Comparison of ENCODE assay signal across 21 cellular contexts in genomic region chr5:74083096-74083495, GRCh38.
DNase-seq lines count a peak whose midpoint lies in the region; ATAC-seq and TF ChIP-seq lines count a peak whose summit lies in the region.
"Had no signal": no experiment of that assay in that cellular context is flagged by ENCODE, and none has a peak within 500 bp of the region (broad histone marks: within the 10 kb centered on the region; RNA-seq: fewer than 3 reads in every experiment).

No MANE protein-coding gene starts in this region.

- H3K56ac ChIP-seq in mesendoderm (ENCODE audit: low read length): no peak overlapping the region

- no peak overlapping the region for H4K8ac ChIP-seq in mesendoderm (ENCODE audit: low read depth, low read length)

- H2AK5ac ChIP-seq in mesendoderm (ENCODE audit: low read length): peak overlapping the region; percentile 61

- CTCF ChIA-PET in HEK293 (lab: Yijun Ruan, JAX): interaction anchor here (0.5 to 0.7 kb wide), 2 partner anchors 10 to 11 kb away, joined by 3 read pairs; no protein-coding TSS in a partner anchor

- no peak for TF ChIP-seq CTCF in HEK293 (tag by site-specific recombination; IDR thresholded peaks at IDR 0.05)
- no peak for TF ChIP-seq CTCF in nephron (IDR thresholded peaks at IDR 0.05; ENCODE audit: unreplicated experiment in 3 of 3)

- no peaks in the 10 kb centered on the region for H3K36me3 Mint-ChIP-seq in nephron (ENCODE audit: low read depth)
- H3K36me3 Mint-ChIP-seq: CD14-positive monocyte; CD4-positive, alpha-beta memory T cell; CD4-positive, CD25-positive, alpha-beta regulatory T cell; CD8-positive, alpha-beta memory T cell had no signal

- H3K9me3 ChIP-seq in HEK293 (ENCODE audit: control insufficient read depth, insufficient read depth, low read depth, low read length): no peaks in the 10 kb centered on the region
- H3K9me3 ChIP-seq: A549, BE2C, BLaER1 had no signal

- H3K79me2 ChIP-seq in mesendoderm (ENCODE audit: control insufficient read depth, insufficient read depth, low read length): no peaks in the 10 kb centered on the region

- H3K4me3 ChIP-seq in HEK293 (ENCODE audit: low read depth, low read length): no peak overlapping the region
- H3K4me3 ChIP-seq in mesendoderm (ENCODE audit: low read length): no peak overlapping the region
- H3K4me3 ChIP-seq: A549, BLaER1, GM12878 had no signal

- no peak overlapping the region for H3K4ac ChIP-seq in mesendoderm (ENCODE audit: low read depth, low read length)

- no peak overlapping the region for H3K27ac ChIP-seq in HEK293 (ENCODE audit: extremely low read depth, low read depth, low read length)
- H3K27ac ChIP-seq in mesendoderm (ENCODE audit: low read depth, low read length): no peak overlapping the region
- H3K27ac ChIP-seq: 22Rv1, A549, BLaER1 had no signal

- H3K4me1 Mint-ChIP-seq in nephron: peaks cover 34% of the 10 kb centered on the region
- H3K4me1 Mint-ChIP-seq: CD4-positive, alpha-beta memory T cell; CD4-positive, CD25-positive, alpha-beta regulatory T cell; CD8-positive, alpha-beta memory T cell had no signal

- H4K5ac ChIP-seq in mesendoderm (ENCODE audit: low read length): no peak overlapping the region

- H3K4me1 ChIP-seq in HEK293 (ENCODE audit: control insufficient read depth, insufficient read depth, low read length) (no peaks in the 10 kb centered on the region), mesendoderm (ENCODE audit: control insufficient read depth, low read depth, low read length) (peaks cover 9% of the 10 kb centered on the region)
- H3K4me1 ChIP-seq: A549, BLaER1 had no signal

- no peaks in the 10 kb centered on the region for H3K27me3 ChIP-seq in mesendoderm (ENCODE audit: insufficient read depth, low read length, poor library complexity)
- H3K27me3 ChIP-seq: BE2C, BLaER1 had no signal

- H3K27ac Mint-ChIP-seq in nephron: peak overlapping the region in 2 of 3 experiments; percentile 64 to 66
- H3K27ac Mint-ChIP-seq: CD14-positive monocyte; CD4-positive, alpha-beta memory T cell; CD4-positive, CD25-positive, alpha-beta regulatory T cell; CD8-positive, alpha-beta memory T cell had no signal

- DNase-seq in mesendoderm (no peak), NCI-H774 (lab: John Stamatoyannopoulos, UW) (no peak), NCI-H2171 treated with DMSO at 0.1 percent for 48 hours (lab: John Stamatoyannopoulos, UW) (no peak)
- DNase-seq: BE2C; C1 segment of cervical spinal cord; CD4-positive, alpha-beta memory T cell; CD4-positive, CD25-positive, alpha-beta regulatory T cell; CD8-positive, alpha-beta memory T cell; DMS 273 treated with DMSO at 0.1 percent for 48 hours; DMS79; DND-41; EL; GDM1 had no signal

- no peak overlapping the region for H3K4me2 ChIP-seq in mesendoderm (ENCODE audit: low read length)
- H3K4me2 ChIP-seq: A549, BLaER1 had no signal

- peak overlapping the region; percentile 15 for H2BK5ac ChIP-seq in mesendoderm (ENCODE audit: low read length)

- no peak overlapping the region for H3K23ac ChIP-seq in mesendoderm (ENCODE audit: low read length)

- H3K27me3 Mint-ChIP-seq in nephron (ENCODE audit: low read depth): no peaks in the 10 kb centered on the region

- no peak overlapping the region for H3K9ac ChIP-seq in mesendoderm (ENCODE audit: low read length)
- H3K9ac ChIP-seq: BLaER1 had no signal

- no peaks in the 10 kb centered on the region for H3K79me1 ChIP-seq in mesendoderm (ENCODE audit: low read length)

- POLR2A ChIA-PET in HEK293 (lab: Yijun Ruan, JAX): no interaction called here

- no peak overlapping the region for H2BK15ac ChIP-seq in mesendoderm (replicated peaks; ENCODE audit: low read depth)

- no peak overlapping the region for H2BK120ac ChIP-seq in mesendoderm (ENCODE audit: low read depth, low read length)

- H3K9me3 Mint-ChIP-seq in nephron: no peaks in the 10 kb centered on the region
- H3K9me3 Mint-ChIP-seq: CD4-positive, alpha-beta memory T cell; CD8-positive, alpha-beta memory T cell had no signal

- no peak for ATAC-seq in GM18873 (IDR thresholded peaks at IDR 0.05; ENCODE audit: low FRiP score, unreplicated experiment)
- ATAC-seq: A549, GM12878 had no signal

- H3K18ac ChIP-seq in mesendoderm (ENCODE audit: low read length): no peak overlapping the region

- no peak overlapping the region for H3K4me3 Mint-ChIP-seq in nephron
- H3K4me3 Mint-ChIP-seq: CD14-positive monocyte; CD4-positive, alpha-beta memory T cell; CD4-positive, CD25-positive, alpha-beta regulatory T cell; CD8-positive, alpha-beta memory T cell had no signal

- no peaks in the 10 kb centered on the region for H3K36me3 ChIP-seq in HEK293 (ENCODE audit: control insufficient read depth in 2 of 2, insufficient read depth in 1 of 2, low read length in 2 of 2)
- no peaks in the 10 kb centered on the region for H3K36me3 ChIP-seq in mesendoderm (ENCODE audit: control insufficient read depth, insufficient read depth, low read length)
- H3K36me3 ChIP-seq: BE2C, BLaER1 had no signal

TF ChIP-seq in HEK293, 187 proteins besides CTCF, POLR2A, EP300 and RAD21:
- TF ChIP-seq ZNF449 (tag by site-specific recombination; IDR thresholded peaks at IDR 0.05) (peak; percentile 91), KLF8 (tag by site-specific recombination; IDR thresholded peaks at IDR 0.05) (no peak)
TF ChIP-seq in HEK293: peak in this region for 1.
